8 cellular contexts compared by ENCODE assay signal in the genomic region with DNA sequence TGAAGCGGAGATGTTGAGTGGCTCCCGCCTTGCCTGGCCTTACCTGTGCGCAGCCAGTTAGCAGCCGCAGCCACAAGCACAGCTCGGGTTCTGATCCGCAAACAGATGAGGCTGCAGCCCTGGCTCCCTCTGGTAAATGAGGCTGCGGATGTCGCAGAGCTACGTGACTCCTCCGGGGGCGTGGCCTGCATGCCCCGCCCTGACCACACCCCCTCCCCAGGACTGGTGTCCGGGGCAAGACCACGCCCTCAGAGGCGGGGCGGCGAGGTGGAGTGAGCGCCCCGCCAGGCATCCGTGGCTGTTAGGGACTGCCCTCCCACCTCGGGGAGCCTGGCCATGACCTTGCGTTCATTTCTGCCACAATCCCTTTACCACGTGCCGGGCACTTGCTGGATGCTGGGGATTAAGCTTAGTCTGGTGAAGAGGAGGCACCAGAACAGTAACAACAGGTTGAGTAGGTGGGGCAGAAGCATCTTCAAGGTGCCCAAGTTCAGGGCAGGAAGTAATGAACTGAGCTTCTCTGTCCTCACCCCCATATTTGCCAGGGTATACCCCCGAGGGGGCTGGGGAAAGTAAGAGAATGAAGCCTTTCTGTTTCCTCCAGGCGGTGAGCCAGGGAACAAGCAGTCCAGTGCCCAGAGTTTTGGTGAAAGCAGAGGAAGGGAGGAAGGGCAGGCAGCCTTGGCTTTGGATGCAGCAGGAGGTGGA. TPM values are rescaled to one million over a fixed set of nuclear protein-coding genes. Genes with fewer than 3 reads are reported as not detected.
DNase-seq lines count a peak whose midpoint lies in the region; ATAC-seq, FAIRE-seq and TF ChIP-seq lines count a peak whose summit lies in the region.

A gene (minus strand): TSS at position 138 of the 708 bp plus-strand sequence. CDS start 1,363 bp downstream, outside the sequence.

- peak; percentile 94 for FAIRE-seq in urothelium cell line (lab: Jason Lieb, UNC)

- H3K4me3 ChIP-seq in HEK293 (ENCODE audit: low read depth, low read length): no peak within 1 kb of the TSS

- intact Hi-C loops in T-helper 1 cell treated with Interleukin-12 subunit alpha and Interleukin-12 subunit beta and Interleukin-4 antibody, amounts not matched to agents 30 ng/mL and 1 ng/mL, for 36 hours (cut with micrococcal nuclease): loop anchor here (1.0 to 10.0 kb wide), 8 partner anchors 22 to 772 kb away; a partner anchor contains a TSS
- intact Hi-C loops in left ventricle myocardium superior (cut with micrococcal nuclease): no loop called here

- no peaks in the 10 kb centered on the region for H3K9me3 ChIP-seq in HEK293 (ENCODE audit: control insufficient read depth, insufficient read depth, low read depth, low read length)

- no peak within 1 kb of the TSS for H3K27ac ChIP-seq in HEK293 (ENCODE audit: extremely low read depth, low read depth, low read length)

- CTCF ChIA-PET in HEK293 (lab: Yijun Ruan, JAX): interaction anchor here (0.8 to 1.0 kb wide), 2 partner anchors 12 to 30 kb away, joined by 3 read pairs; no protein-coding TSS in a partner anchor

- ATAC-seq in left ventricle myocardium superior: peak; percentile 87

- peaks cover 2% of the 10 kb centered on the region; the same call in 1 of the 2 replicates for H3K4me1 ChIP-seq in HEK293 (ENCODE audit: control insufficient read depth, insufficient read depth, low read length)

- TF ChIP-seq CTCF in HEK293 (tag by site-specific recombination; IDR thresholded peaks at IDR 0.05): no peak

- POLR2A ChIA-PET in HEK293 (lab: Yijun Ruan, JAX): interaction anchor here (1.2 to 3.2 kb wide), 7 partner anchors 9 to 242 kb away, joined by 3 to 18 read pairs (median 5); a partner anchor contains a TSS

- DNase-seq in GM04504 (ENCODE audit: low read depth) (peak; percentile 78), NCI-H1092 treated with DMSO at 0.1 percent for 48 hours (lab: John Stamatoyannopoulos, UW) (peak; percentile 56), amniotic epithelial cell (ENCODE audit: low read depth) (peak; percentile 85), left ventricle myocardium superior (peak; percentile 100), pulmonary artery endothelial cell (ENCODE audit: low read depth, low spot score) (peak; percentile 63), urothelium cell line (ENCODE audit: low spot score) (peak; percentile 96)

- peaks cover 26 to 64% of the 10 kb centered on the region in 2 experiments for H3K36me3 ChIP-seq in HEK293 (ENCODE audit: control insufficient read depth in 2 of 2, insufficient read depth in 1 of 2, low read length in 2 of 2)

TF ChIP-seq in HEK293, 187 proteins besides CTCF, POLR2A, EP300 and RAD21 (continues in another document):
- TF ChIP-seq PRDM1 (tag by site-specific recombination; IDR thresholded peaks at IDR 0.05) (peak; percentile 74), ZNF670 (tag by site-specific recombination; IDR thresholded peaks at IDR 0.05; ENCODE audit: low read depth) (no peak), KLF10 (tag by site-specific recombination; IDR thresholded peaks at IDR 0.05) (peak; percentile 86; the same call in 1 of the 2 replicates), ZXDB (tag by site-specific recombination; IDR thresholded peaks at IDR 0.05) (no peak), ZNF548 (tag by site-specific recombination; IDR thresholded peaks at IDR 0.05) (no peak), SP7 (tag by site-specific recombination; IDR thresholded peaks at IDR 0.05) (no peak), ZNF23 (tag by site-specific recombination; IDR thresholded peaks at IDR 0.05; ENCODE audit: borderline replicate concordance) (no peak), MZF1 (tag by site-specific recombination; IDR thresholded peaks at IDR 0.05; ENCODE audit: borderline replicate concordance) (no peak), ZFP69B (tag by site-specific recombination; IDR thresholded peaks at IDR 0.05) (no peak), ZNF707 (tag by site-specific recombination; IDR thresholded peaks at IDR 0.05) (no peak), ZNF600 (tag by site-specific recombination; IDR thresholded peaks at IDR 0.05) (peak; percentile 49; the same call in 1 of the 2 replicates), ZNF558 (tag by site-specific recombination; IDR thresholded peaks at IDR 0.05) (no peak), ZNF2 (tag by site-specific recombination; IDR thresholded peaks at IDR 0.05) (no peak), KLF8 (tag by site-specific recombination; IDR thresholded peaks at IDR 0.05) (peak; percentile 93), ZNF155 (tag by site-specific recombination; IDR thresholded peaks at IDR 0.05) (no peak), ZBTB17 (tag by site-specific recombination; IDR thresholded peaks at IDR 0.05) (peak; percentile 53), ZBTB8A (tag by site-specific recombination; IDR thresholded peaks at IDR 0.05) (no peak), ZNF843 (tag by site-specific recombination; IDR thresholded peaks at IDR 0.05) (no peak), SCRT1 (tag by site-specific recombination; IDR thresholded peaks at IDR 0.05; ENCODE audit: borderline replicate concordance) (no peak), ZNF571 (tag by site-specific recombination; IDR thresholded peaks at IDR 0.05) (no peak), KLF9 (tag by site-specific recombination; IDR thresholded peaks at IDR 0.05; ENCODE audit: low read depth) (peak; percentile 99), ZNF529 (tag by site-specific recombination; IDR thresholded peaks at IDR 0.05; ENCODE audit: insufficient replicate concordance) (no peak), ZBTB48 (tag by site-specific recombination; IDR thresholded peaks at IDR 0.05) (peak; percentile 80), ZNF132 (tag by site-specific recombination; IDR thresholded peaks at IDR 0.05; ENCODE audit: borderline replicate concordance) (no peak), SP3 (tag by site-specific recombination; IDR thresholded peaks at IDR 0.05) (peak; percentile 93), KLF1 (tag by site-specific recombination; IDR thresholded peaks at IDR 0.05) (peak; percentile 93), REPIN1 (tag by site-specific recombination; IDR thresholded peaks at IDR 0.05; ENCODE audit: low read depth) (no peak), ZNF677 (tag by site-specific recombination; IDR thresholded peaks at IDR 0.05) (no peak), ZNF549 (tag by site-specific recombination; IDR thresholded peaks at IDR 0.05) (no peak), ZNF561 (tag by site-specific recombination; IDR thresholded peaks at IDR 0.05; ENCODE audit: borderline replicate concordance) (0 out of 2 replicates have a peak, but pooled peaks have one; percentile 62)
- TF ChIP-seq, protein P1, sequence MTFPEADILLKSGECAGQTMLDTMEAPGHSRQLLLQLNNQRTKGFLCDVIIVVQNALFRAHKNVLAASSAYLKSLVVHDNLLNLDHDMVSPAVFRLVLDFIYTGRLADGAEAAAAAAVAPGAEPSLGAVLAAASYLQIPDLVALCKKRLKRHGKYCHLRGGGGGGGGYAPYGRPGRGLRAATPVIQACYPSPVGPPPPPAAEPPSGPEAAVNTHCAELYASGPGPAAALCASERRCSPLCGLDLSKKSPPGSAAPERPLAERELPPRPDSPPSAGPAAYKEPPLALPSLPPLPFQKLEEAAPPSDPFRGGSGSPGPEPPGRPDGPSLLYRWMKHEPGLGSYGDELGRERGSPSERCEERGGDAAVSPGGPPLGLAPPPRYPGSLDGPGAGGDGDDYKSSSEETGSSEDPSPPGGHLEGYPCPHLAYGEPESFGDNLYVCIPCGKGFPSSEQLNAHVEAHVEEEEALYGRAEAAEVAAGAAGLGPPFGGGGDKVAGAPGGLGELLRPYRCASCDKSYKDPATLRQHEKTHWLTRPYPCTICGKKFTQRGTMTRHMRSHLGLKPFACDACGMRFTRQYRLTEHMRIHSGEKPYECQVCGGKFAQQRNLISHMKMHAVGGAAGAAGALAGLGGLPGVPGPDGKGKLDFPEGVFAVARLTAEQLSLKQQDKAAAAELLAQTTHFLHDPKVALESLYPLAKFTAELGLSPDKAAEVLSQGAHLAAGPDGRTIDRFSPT (tag by site-specific recombination; IDR thresholded peaks at IDR 0.05): no peak
- TF ChIP-seq, protein P2, sequence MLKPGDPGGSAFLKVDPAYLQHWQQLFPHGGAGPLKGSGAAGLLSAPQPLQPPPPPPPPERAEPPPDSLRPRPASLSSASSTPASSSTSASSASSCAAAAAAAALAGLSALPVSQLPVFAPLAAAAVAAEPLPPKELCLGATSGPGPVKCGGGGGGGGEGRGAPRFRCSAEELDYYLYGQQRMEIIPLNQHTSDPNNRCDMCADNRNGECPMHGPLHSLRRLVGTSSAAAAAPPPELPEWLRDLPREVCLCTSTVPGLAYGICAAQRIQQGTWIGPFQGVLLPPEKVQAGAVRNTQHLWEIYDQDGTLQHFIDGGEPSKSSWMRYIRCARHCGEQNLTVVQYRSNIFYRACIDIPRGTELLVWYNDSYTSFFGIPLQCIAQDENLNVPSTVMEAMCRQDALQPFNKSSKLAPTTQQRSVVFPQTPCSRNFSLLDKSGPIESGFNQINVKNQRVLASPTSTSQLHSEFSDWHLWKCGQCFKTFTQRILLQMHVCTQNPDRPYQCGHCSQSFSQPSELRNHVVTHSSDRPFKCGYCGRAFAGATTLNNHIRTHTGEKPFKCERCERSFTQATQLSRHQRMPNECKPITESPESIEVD (tag by site-specific recombination; IDR thresholded peaks at IDR 0.05): no peak
- TF ChIP-seq, protein P3, sequence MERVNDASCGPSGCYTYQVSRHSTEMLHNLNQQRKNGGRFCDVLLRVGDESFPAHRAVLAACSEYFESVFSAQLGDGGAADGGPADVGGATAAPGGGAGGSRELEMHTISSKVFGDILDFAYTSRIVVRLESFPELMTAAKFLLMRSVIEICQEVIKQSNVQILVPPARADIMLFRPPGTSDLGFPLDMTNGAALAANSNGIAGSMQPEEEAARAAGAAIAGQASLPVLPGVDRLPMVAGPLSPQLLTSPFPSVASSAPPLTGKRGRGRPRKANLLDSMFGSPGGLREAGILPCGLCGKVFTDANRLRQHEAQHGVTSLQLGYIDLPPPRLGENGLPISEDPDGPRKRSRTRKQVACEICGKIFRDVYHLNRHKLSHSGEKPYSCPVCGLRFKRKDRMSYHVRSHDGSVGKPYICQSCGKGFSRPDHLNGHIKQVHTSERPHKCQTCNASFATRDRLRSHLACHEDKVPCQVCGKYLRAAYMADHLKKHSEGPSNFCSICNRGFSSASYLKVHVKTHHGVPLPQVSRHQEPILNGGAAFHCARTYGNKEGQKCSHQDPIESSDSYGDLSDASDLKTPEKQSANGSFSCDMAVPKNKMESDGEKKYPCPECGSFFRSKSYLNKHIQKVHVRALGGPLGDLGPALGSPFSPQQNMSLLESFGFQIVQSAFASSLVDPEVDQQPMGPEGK (tag by site-specific recombination; IDR thresholded peaks at IDR 0.05): peak; percentile 67; the same call in 1 of the 2 replicates

RNA-seq across cellular contexts. Expression of the gene that starts here (rescaled TPM):
- total RNA-seq in T-helper 1 cell treated with Interleukin-12 subunit alpha and Interleukin-12 subunit beta and Interleukin-4 antibody, amounts not matched to agents 30 ng/mL and 1 ng/mL, for 36 hours: 142 and 146 TPM in 2 replicates
- 380 TPM for total RNA-seq in left ventricle myocardium superior
- 22.0 and 53.9 TPM in 2 replicates for total RNA-seq in pulmonary artery endothelial cell
